Comparison of ENCODE assay signal across 28 cellular contexts in the genomic region with DNA sequence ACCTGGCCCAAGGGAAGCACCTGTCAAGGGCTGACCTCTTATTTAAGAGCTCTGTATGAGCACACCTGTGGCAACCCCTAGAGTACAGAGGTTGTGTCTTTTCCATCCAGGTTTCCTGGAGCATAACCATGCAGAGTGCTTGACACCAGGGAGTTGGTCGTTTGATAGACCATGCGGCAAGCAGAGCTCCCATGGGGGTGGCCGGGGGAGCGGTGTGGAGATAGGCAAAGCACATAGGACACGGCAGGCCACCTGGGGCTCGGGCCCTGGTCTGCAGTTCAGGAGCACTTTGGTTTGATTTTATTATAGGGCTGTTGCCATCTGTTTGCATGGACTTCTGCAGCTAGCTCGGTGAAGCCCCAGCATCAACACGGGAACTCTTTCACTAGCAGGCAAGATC.
"Had no signal": no experiment of that assay in that cellular context is flagged by ENCODE, and none has a peak within 500 bp of the region (broad histone marks: within the 10 kb centered on the region; RNA-seq: fewer than 3 reads in every experiment).

No MANE protein-coding gene starts in this region.

- H3K4me3 ChIP-seq: neural progenitor cell, ovary, psoas muscle, right lobe of liver, sigmoid colon, stomach, thoracic aorta, thyroid gland, transverse colon, upper lobe of right lung, uterus had no signal

- H3K27me3 ChIP-seq: neural progenitor cell, ovary, right lobe of liver, sigmoid colon, stomach, thyroid gland, transverse colon, upper lobe of right lung, uterus had no signal

- H3K4me1 ChIP-seq: neural progenitor cell, parathyroid adenoma, right lobe of liver, thyroid gland, transverse colon, upper lobe of right lung, uterus had no signal

- DNase-seq: naive thymus-derived CD4-positive, alpha-beta T cell; occipital lobe; ovary; posterior cingulate gyrus; psoas muscle; right cardiac atrium; right lobe of liver; sigmoid colon; small intestine; stimulated activated CD4-positive, alpha-beta T cell treated with anti-CD3 and anti-CD28 coated beads, Interleukin-15, amount 100 ng/mL, for 24 hours; stimulated activated CD4-positive, alpha-beta T cell treated with anti-CD3 and anti-CD28 coated beads, Interleukin-2, amount 100 ng/mL, for 24 hours; stimulated activated CD4-positive, alpha-beta T cell treated with anti-CD3 and anti-CD28 coated beads, Interleukin-2, amount 100 ng/mL, for 48 hours; stimulated activated CD4-positive, alpha-beta T cell treated with anti-CD3 and anti-CD28 coated beads, Interleukin-4, amount 100 ng/mL, for 24 hours; stimulated activated naive B cell treated with anti-CD40 and anti-IgM and Interleukin-4, amounts not matched to agents 10 μg/mL and 1 μg/mL and 100 μg/mL, for 72 hours; stimulated activated naive CD4-positive, alpha-beta T cell treated with Interleukin-2 at 50 U/mL for 16 hours; stomach; thyroid gland; transverse colon; upper lobe of right lung; uterus had no signal

- H3K27me3 Mint-ChIP-seq: naive thymus-derived CD4-positive, alpha-beta T cell; progenitor cell of endocrine pancreas; stimulated activated naive B cell treated with anti-CD40 and anti-IgM and Interleukin-4, amounts not matched to agents 10 μg/mL and 1 μg/mL and 100 μg/mL, for 72 hours; stimulated activated naive CD8-positive, alpha-beta T cell treated with anti-CD3 and anti-CD28 coated beads, Interleukin-15, Interleukin-2, amounts not matched to agents 100 ng/mL and 50 ng/mL, for 24 hours; type B pancreatic cell had no signal

- H3K9me3 ChIP-seq: ovary, psoas muscle, right lobe of liver, sigmoid colon, stomach, thoracic aorta, thyroid gland, transverse colon, upper lobe of right lung, uterus had no signal

- H3K9me3 Mint-ChIP-seq: natural killer cell treated with Interleukin-12 subunit alpha and Interleukin-12 subunit beta and Interleukin-15 and Interleukin-18, amount 100 ng/mL, for 72 hours; stimulated activated effector memory CD8-positive, alpha-beta T cell treated with anti-CD3 and anti-CD28 coated beads, Interleukin-12 subunit alpha, Interleukin-12 subunit beta, amount 100 ng/mL, for 72 hours; stimulated activated naive B cell treated with anti-CD40 and anti-IgM and Interleukin-4, amounts not matched to agents 10 μg/mL and 1 μg/mL and 100 μg/mL, for 72 hours; stimulated activated naive CD8-positive, alpha-beta T cell treated with anti-CD3 and anti-CD28 coated beads, Interleukin-15, Interleukin-2, amounts not matched to agents 100 ng/mL and 50 ng/mL, for 24 hours; type B pancreatic cell had no signal

- H3K4me3 Mint-ChIP-seq: naive thymus-derived CD4-positive, alpha-beta T cell; natural killer cell treated with Interleukin-12 subunit alpha and Interleukin-12 subunit beta and Interleukin-15 and Interleukin-18, amount 100 ng/mL, for 72 hours; neural progenitor cell; stimulated activated effector memory CD8-positive, alpha-beta T cell treated with anti-CD3 and anti-CD28 coated beads, Interleukin-12 subunit alpha, Interleukin-12 subunit beta, amount 100 ng/mL, for 72 hours; stimulated activated naive B cell treated with anti-CD40 and anti-IgM and Interleukin-4, amounts not matched to agents 10 μg/mL and 1 μg/mL and 100 μg/mL, for 72 hours; stimulated activated naive CD8-positive, alpha-beta T cell treated with anti-CD3 and anti-CD28 coated beads, Interleukin-15, Interleukin-2, amounts not matched to agents 100 ng/mL and 50 ng/mL, for 24 hours; type B pancreatic cell had no signal

- H3K9ac ChIP-seq: neural progenitor cell, parathyroid adenoma had no signal

- ATAC-seq: naive thymus-derived CD4-positive, alpha-beta T cell; psoas muscle; right cardiac atrium; right lobe of liver; stimulated activated effector memory CD8-positive, alpha-beta T cell treated with anti-CD3 and anti-CD28 coated beads, Interleukin-12 subunit alpha, Interleukin-12 subunit beta, amount 100 ng/mL, for 72 hours; stimulated activated naive B cell treated with anti-CD40 and anti-IgM and Interleukin-4, amounts not matched to agents 10 μg/mL and 1 μg/mL and 100 μg/mL, for 72 hours; upper lobe of right lung had no signal

- H3K36me3 Mint-ChIP-seq: natural killer cell treated with Interleukin-12 subunit alpha and Interleukin-12 subunit beta and Interleukin-15 and Interleukin-18, amount 100 ng/mL, for 72 hours; neural progenitor cell; stimulated activated effector memory CD8-positive, alpha-beta T cell treated with anti-CD3 and anti-CD28 coated beads, Interleukin-12 subunit alpha, Interleukin-12 subunit beta, amount 100 ng/mL, for 72 hours; stimulated activated naive B cell treated with anti-CD40 and anti-IgM and Interleukin-4, amounts not matched to agents 10 μg/mL and 1 μg/mL and 100 μg/mL, for 72 hours; type B pancreatic cell had no signal

- H3K36me3 ChIP-seq: neural progenitor cell, ovary, right lobe of liver, sigmoid colon, stomach, thoracic aorta, thyroid gland, transverse colon, upper lobe of right lung, uterus had no signal

- H3K4me2 ChIP-seq: neural progenitor cell had no signal

- H3K27ac Mint-ChIP-seq: naive thymus-derived CD4-positive, alpha-beta T cell; natural killer cell treated with Interleukin-12 subunit alpha and Interleukin-12 subunit beta and Interleukin-15 and Interleukin-18, amount 100 ng/mL, for 72 hours; neural progenitor cell; progenitor cell of endocrine pancreas; stimulated activated effector memory CD8-positive, alpha-beta T cell treated with anti-CD3 and anti-CD28 coated beads, Interleukin-12 subunit alpha, Interleukin-12 subunit beta, amount 100 ng/mL, for 72 hours; stimulated activated naive B cell treated with anti-CD40 and anti-IgM and Interleukin-4, amounts not matched to agents 10 μg/mL and 1 μg/mL and 100 μg/mL, for 72 hours; stimulated activated naive CD8-positive, alpha-beta T cell treated with anti-CD3 and anti-CD28 coated beads, Interleukin-15, Interleukin-2, amounts not matched to agents 100 ng/mL and 50 ng/mL, for 24 hours; type B pancreatic cell had no signal

- FAIRE-seq: small intestine had no signal

- H3K27ac ChIP-seq: neural progenitor cell, ovary, parathyroid adenoma, psoas muscle, right lobe of liver, sigmoid colon, stomach, thoracic aorta, thyroid gland, transverse colon, upper lobe of right lung, uterus had no signal
